Comparison of ENCODE assay signal across 2 cellular contexts in genomic region chr11:76825726-76826396, GRCh38.
TF ChIP-seq lines count a peak whose summit lies in the region.

No MANE protein-coding gene starts in this region.

TF ChIP-seq in SK-N-SH, 30 proteins besides CTCF, POLR2A, EP300 and RAD21 (continued from another document):
- TF ChIP-seq ZBTB33 (IDR thresholded peaks at IDR 0.05; ENCODE audit: borderline replicate concordance, low read depth) (no peak), FOXM1 (IDR thresholded peaks at IDR 0.05; ENCODE audit: low read depth) (no peak), SMC3 (IDR thresholded peaks at IDR 0.05; ENCODE audit: low read depth, low read length) (no peak), USF1 (IDR thresholded peaks at IDR 0.05; ENCODE audit: borderline replicate concordance, low read depth) (no peak), MEF2A (IDR thresholded peaks at IDR 0.05; ENCODE audit: borderline replicate concordance, low read depth) (no peak), NRF1 (IDR thresholded peaks at IDR 0.05; ENCODE audit: low read depth, low read length) (no peak), TEAD4 (IDR thresholded peaks at IDR 0.05; ENCODE audit: borderline replicate concordance, insufficient read depth) (no peak), REST (IDR thresholded peaks at IDR 0.05; ENCODE audit: low read depth, low read length) (no peak)
TF ChIP-seq in SK-N-SH: peak in this region for 0.

TF ChIP-seq in GM23338, 12 proteins besides CTCF, POLR2A, EP300 and RAD21:
- TF ChIP-seq ZNF462 (CRISPR knock-in tag; IDR thresholded peaks at IDR 0.05): no peak
- TF ChIP-seq POLR2AphosphoS5 (IDR thresholded peaks at IDR 0.05; ENCODE audit: low read depth): no peak
- no peak for TF ChIP-seq ETS1 (IDR thresholded peaks at IDR 0.05)
- no peak for TF ChIP-seq EZH2phosphoT487 (IDR thresholded peaks at IDR 0.05; ENCODE audit: unreplicated experiment)
- no peak for TF ChIP-seq NANOG (IDR thresholded peaks at IDR 0.05; ENCODE audit: borderline replicate concordance)
- no peak for TF ChIP-seq CREB1 (CRISPR knock-in tag; IDR thresholded peaks at IDR 0.05; ENCODE audit: low read depth)
- TF ChIP-seq EZH2 (IDR thresholded peaks at IDR 0.05; ENCODE audit: low read depth, unreplicated experiment): no peak
- no peak for TF ChIP-seq JUNB (IDR thresholded peaks at IDR 0.05; ENCODE audit: unreplicated experiment)
- TF ChIP-seq STAT1 (IDR thresholded peaks at IDR 0.05; ENCODE audit: unreplicated experiment): no peak
